ENCODE assay signal across 27 cellular contexts in genomic region chr10:99451981-99452380, GRCh38.
"Had no signal": no experiment of that assay in that cellular context is flagged by ENCODE, and none has a peak within 500 bp of the region (broad histone marks: within the 10 kb centered on the region; RNA-seq: fewer than 3 reads in every experiment).

No MANE protein-coding gene starts in this region.

- H3K27me3 ChIP-seq: ovary, right atrium auricular region, right lobe of liver, vagina had no signal

- H3K27ac Mint-ChIP-seq: mesothelial cell of epicardium; naive thymus-derived CD4-positive, alpha-beta T cell; natural killer cell treated with Interleukin-12 subunit alpha and Interleukin-12 subunit beta and Interleukin-15 and Interleukin-18, amount 100 ng/mL, for 72 hours; progenitor cell of endocrine pancreas; stimulated activated memory B cell treated with anti-CD40 and anti-IgM and Interleukin-4, amounts not matched to agents 10 μg/mL and 1 μg/mL and 100 μg/mL, for 72 hours had no signal

- H3K27ac ChIP-seq: heart left ventricle, ovary, right atrium auricular region, right lobe of liver, tibial nerve, upper lobe of left lung, vagina had no signal

- H3K36me3 ChIP-seq: heart left ventricle, left ventricle myocardium inferior, ovary, right atrium auricular region, right lobe of liver, tibial nerve, upper lobe of left lung, vagina had no signal

- H3K9me3 Mint-ChIP-seq: mesothelial cell of epicardium; naive thymus-derived CD4-positive, alpha-beta T cell; natural killer cell treated with Interleukin-12 subunit alpha and Interleukin-12 subunit beta and Interleukin-15 and Interleukin-18, amount 100 ng/mL, for 72 hours; stimulated activated memory B cell treated with anti-CD40 and anti-IgM and Interleukin-4, amounts not matched to agents 10 μg/mL and 1 μg/mL and 100 μg/mL, for 72 hours; stimulated activated naive CD8-positive, alpha-beta T cell treated with anti-CD3 and anti-CD28 coated beads, Interleukin-15, amount 100 ng/mL, for 72 hours had no signal

- H3K36me3 Mint-ChIP-seq: mesothelial cell of epicardium; naive thymus-derived CD4-positive, alpha-beta T cell; natural killer cell treated with Interleukin-12 subunit alpha and Interleukin-12 subunit beta and Interleukin-15 and Interleukin-18, amount 100 ng/mL, for 72 hours; stimulated activated memory B cell treated with anti-CD40 and anti-IgM and Interleukin-4, amounts not matched to agents 10 μg/mL and 1 μg/mL and 100 μg/mL, for 72 hours had no signal

- H3K4me2 ChIP-seq: smooth muscle cell had no signal

- H3K4me1 Mint-ChIP-seq: naive thymus-derived CD4-positive, alpha-beta T cell; stimulated activated memory B cell treated with anti-CD40 and anti-IgM and Interleukin-4, amounts not matched to agents 10 μg/mL and 1 μg/mL and 100 μg/mL, for 72 hours; stimulated activated naive CD8-positive, alpha-beta T cell treated with anti-CD3 and anti-CD28 coated beads, Interleukin-15, amount 100 ng/mL, for 72 hours had no signal

- FAIRE-seq: islet of Langerhans, kidney had no signal

- DNase-seq: heart left ventricle; hypothalamus; kidney; left ventricle myocardium inferior; mesendoderm; naive thymus-derived CD4-positive, alpha-beta T cell; occipital lobe; ovary; right lobe of liver; stimulated activated CD4-positive, alpha-beta T cell treated with anti-CD3 and anti-CD28 coated beads, Interleukin-1b, Interleukin-23, amount 100 ng/mL, for 48 hours; stimulated activated CD4-positive, alpha-beta T cell treated with anti-CD3 and anti-CD28 coated beads, Interleukin-2, amount 100 ng/mL, for 48 hours; stimulated activated CD4-positive, alpha-beta T cell treated with anti-CD3 and anti-CD28 coated beads, Interleukin-4, amount 100 ng/mL, for 4 hours; stimulated activated CD8-positive, alpha-beta memory T cell treated with anti-CD3 and anti-CD28 coated beads, Interleukin-4, amount 100 ng/mL, for 48 hours; stimulated activated naive CD4-positive, alpha-beta T cell treated with Interleukin-2 at 50 U/mL for 16 hours; stimulated activated naive CD8-positive, alpha-beta T cell treated with anti-CD3 and anti-CD28 coated beads, Interleukin-15, amount 100 ng/mL, for 72 hours; substantia nigra; upper lobe of left lung had no signal

- H3K4me3 ChIP-seq: heart left ventricle, left ventricle myocardium inferior, lung, ovary, right atrium auricular region, right lobe of liver, smooth muscle cell, tibial nerve, upper lobe of left lung, vagina had no signal

- H3K9me3 ChIP-seq: heart left ventricle, left ventricle myocardium inferior, ovary, right atrium auricular region, right lobe of liver, tibial nerve, upper lobe of left lung, vagina had no signal

- H3K4me1 ChIP-seq: right atrium auricular region, tibial nerve, upper lobe of left lung, vagina had no signal

- H3K4me3 Mint-ChIP-seq: mesothelial cell of epicardium; naive thymus-derived CD4-positive, alpha-beta T cell; natural killer cell treated with Interleukin-12 subunit alpha and Interleukin-12 subunit beta and Interleukin-15 and Interleukin-18, amount 100 ng/mL, for 72 hours; stimulated activated memory B cell treated with anti-CD40 and anti-IgM and Interleukin-4, amounts not matched to agents 10 μg/mL and 1 μg/mL and 100 μg/mL, for 72 hours; stimulated activated naive CD8-positive, alpha-beta T cell treated with anti-CD3 and anti-CD28 coated beads, Interleukin-15, amount 100 ng/mL, for 72 hours had no signal

- ATAC-seq: naive thymus-derived CD4-positive, alpha-beta T cell; natural killer cell treated with Interleukin-12 subunit alpha and Interleukin-12 subunit beta and Interleukin-15 and Interleukin-18, amount 100 ng/mL, for 72 hours; right lobe of liver; stimulated activated memory B cell treated with anti-CD40 and anti-IgM and Interleukin-4, amounts not matched to agents 10 μg/mL and 1 μg/mL and 100 μg/mL, for 72 hours; stimulated activated naive CD8-positive, alpha-beta T cell treated with anti-CD3 and anti-CD28 coated beads, Interleukin-15, amount 100 ng/mL, for 72 hours had no signal
